Comparison of ENCODE assay signal across 8 cellular contexts in genomic region chr15:40064231-40064894, GRCh38. TPM values are rescaled to one million over a fixed set of nuclear protein-coding genes. Genes with fewer than 3 reads are reported as not detected.
A peak's percentile ranks its signal among the peaks of the same experiment; 100 is the strongest.
DNase-seq lines count a peak whose midpoint lies in the region; ATAC-seq, FAIRE-seq and TF ChIP-seq lines count a peak whose summit lies in the region.

No MANE protein-coding gene starts in this region.

- no peaks in the 10 kb centered on the region for H3K9me3 ChIP-seq in NT2/D1 (ENCODE audit: insufficient read depth, low read length)
- H3K9me3 ChIP-seq in transverse colon = no peaks in the 10 kb centered on the region

- 71 to 100% methylated on average over 1 to 8 of the region's 8 CpGs for WGBS in transverse colon (ENCODE audit: low coverage in 1 of 2), 2 donors

- H3K27me3 ChIP-seq in NT2/D1 (ENCODE audit: insufficient read depth, insufficient read length) (no peaks in the 10 kb centered on the region), transverse colon (no peaks in the 10 kb centered on the region)

- H3K4me1 ChIP-seq in NT2/D1 (ENCODE audit: insufficient read depth, insufficient read length) (peaks cover 9% of the 10 kb centered on the region), transverse colon (peaks cover 13 to 19% (median 15%) of the 10 kb centered on the region in 4 donors)

- DNase-seq in HCEC 1CT = peak; percentile 77
- DNase-seq in NT2/D1 (ENCODE audit: low read depth, low spot score) = peak; percentile 48
- DNase-seq in glomerular endothelial cell (ENCODE audit: extremely low read depth, low read depth, low spot score) = peak; percentile 83
- DNase-seq in D721Med (ENCODE audit: insufficient read length, low spot score) = no peak
- DNase-seq in transverse colon = no peak
- DNase-seq in LoVo (ENCODE audit: low spot score) = no peak
- no peak for DNase-seq in SW 1271 (lab: John Stamatoyannopoulos, UW)

- peak; percentile 46 for ATAC-seq in GM18519 (IDR thresholded peaks at IDR 0.05; ENCODE audit: low FRiP score, unreplicated experiment)

- H3K9ac ChIP-seq in NT2/D1 (ENCODE audit: insufficient read length, low read depth) = no peak overlapping the region

- no peak for TF ChIP-seq EP300 in transverse colon (IDR thresholded peaks at IDR 0.05; ENCODE audit: low read depth)

- intact Hi-C loops in transverse colon (cut with DNase I; ENCODE audit: low total_unique reads) = no loop called here

- H3K36me3 ChIP-seq in NT2/D1 (ENCODE audit: insufficient read depth, insufficient read length, low read length) = peaks cover 7% of the 10 kb centered on the region
- H3K36me3 ChIP-seq in transverse colon = no peaks in the 10 kb centered on the region

- H3K4me3 ChIP-seq in NT2/D1 (ENCODE audit: insufficient read length, low read depth) (no peak overlapping the region), transverse colon (no peak overlapping the region)

- FAIRE-seq in D721Med (lab: Jason Lieb, UNC) = no peak

- TF ChIP-seq CTCF in D721Med (IDR thresholded peaks at IDR 0.05; ENCODE audit: insufficient read depth, missing control alignments) (no peak), transverse colon (IDR thresholded peaks at IDR 0.05) (no peak)

- in situ Hi-C loops in transverse colon (cut with MboI; ENCODE audit: low pct_ligation_motif_present in 1 of 4, low pct_unique_long_range_greater_than_20kb in 1 of 4, low sequenced_read_pairs in 3 of 4) = no loop called here

- peak overlapping the region in 2 of 4 donors; percentile 13 to 24 for H3K27ac ChIP-seq in transverse colon

- no peak for TF ChIP-seq POLR2A in transverse colon (IDR thresholded peaks at IDR 0.05)

RNA-seq across cellular contexts. Expression of gene SRP14, which starts 25.4 kb away (rescaled TPM):
- total RNA-seq in glomerular endothelial cell = 383 and 571 TPM in 2 replicates
- total RNA-seq in transverse colon = 100 to 1,000 TPM; 216 to 511 (median 283) TPM

RNA-seq across cellular contexts. Expression of gene BMF, which starts 44.3 kb away (rescaled TPM):
- total RNA-seq in glomerular endothelial cell (13.0 and 48.1 TPM in 2 replicates), transverse colon (10 to 100 TPM; 13.3 to 35.4 (median 25.1) TPM)

Comparison
In these comparisons a context has a peak if more than half of its experiments do, and no peak if none do; other contexts are left out.
1. DNase-seq: peak in HCEC 1CT (single experiment), NT2/D1 (single experiment) and glomerular endothelial cell (single experiment); none in D721Med (single experiment), transverse colon (single experiment), LoVo (single experiment) and SW 1271 (0 of 2).